1 cellular context compared by ENCODE assay signal in the genomic region with DNA sequence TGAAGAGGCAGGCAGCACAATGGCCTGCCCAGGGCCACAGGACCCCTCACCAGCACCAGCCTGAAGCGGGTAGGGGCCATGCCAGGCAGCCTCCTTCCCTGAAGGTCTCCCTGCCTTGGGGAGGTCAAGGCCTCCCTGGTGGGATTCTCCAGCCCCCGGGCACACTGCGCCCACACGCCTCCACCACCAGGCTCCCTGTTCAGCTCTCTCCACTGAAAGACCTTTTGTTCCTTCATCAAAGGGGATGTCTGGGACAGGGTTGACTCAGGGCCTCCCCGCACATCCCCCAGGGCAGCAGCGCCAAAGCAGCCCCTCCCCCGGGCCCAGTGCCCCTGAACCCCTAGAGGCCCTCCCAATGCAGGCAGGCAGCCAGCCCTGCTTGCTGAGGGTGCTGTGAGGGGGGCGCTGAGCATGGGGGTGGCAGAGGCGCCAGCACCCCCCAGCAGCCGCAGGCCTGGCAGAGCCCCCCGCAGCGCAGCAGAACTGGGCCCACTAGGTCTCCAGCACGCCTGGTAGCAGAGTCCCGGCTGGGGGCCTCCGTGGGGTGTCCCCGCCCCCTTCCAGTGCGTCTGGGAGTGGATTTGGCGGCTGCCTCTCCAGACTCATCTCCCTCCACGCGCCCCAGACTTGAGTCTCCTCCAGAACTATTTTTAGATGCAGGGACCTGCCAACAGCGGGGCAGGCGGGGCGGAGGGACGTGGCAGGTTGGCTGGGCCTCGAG.
TF ChIP-seq lines count a peak whose summit lies in the region.

No MANE protein-coding gene starts in this region.

TF ChIP-seq in A549, 52 proteins besides CTCF, POLR2A, EP300 and RAD21 (continued from another document):
- TF ChIP-seq, protein P1, sequence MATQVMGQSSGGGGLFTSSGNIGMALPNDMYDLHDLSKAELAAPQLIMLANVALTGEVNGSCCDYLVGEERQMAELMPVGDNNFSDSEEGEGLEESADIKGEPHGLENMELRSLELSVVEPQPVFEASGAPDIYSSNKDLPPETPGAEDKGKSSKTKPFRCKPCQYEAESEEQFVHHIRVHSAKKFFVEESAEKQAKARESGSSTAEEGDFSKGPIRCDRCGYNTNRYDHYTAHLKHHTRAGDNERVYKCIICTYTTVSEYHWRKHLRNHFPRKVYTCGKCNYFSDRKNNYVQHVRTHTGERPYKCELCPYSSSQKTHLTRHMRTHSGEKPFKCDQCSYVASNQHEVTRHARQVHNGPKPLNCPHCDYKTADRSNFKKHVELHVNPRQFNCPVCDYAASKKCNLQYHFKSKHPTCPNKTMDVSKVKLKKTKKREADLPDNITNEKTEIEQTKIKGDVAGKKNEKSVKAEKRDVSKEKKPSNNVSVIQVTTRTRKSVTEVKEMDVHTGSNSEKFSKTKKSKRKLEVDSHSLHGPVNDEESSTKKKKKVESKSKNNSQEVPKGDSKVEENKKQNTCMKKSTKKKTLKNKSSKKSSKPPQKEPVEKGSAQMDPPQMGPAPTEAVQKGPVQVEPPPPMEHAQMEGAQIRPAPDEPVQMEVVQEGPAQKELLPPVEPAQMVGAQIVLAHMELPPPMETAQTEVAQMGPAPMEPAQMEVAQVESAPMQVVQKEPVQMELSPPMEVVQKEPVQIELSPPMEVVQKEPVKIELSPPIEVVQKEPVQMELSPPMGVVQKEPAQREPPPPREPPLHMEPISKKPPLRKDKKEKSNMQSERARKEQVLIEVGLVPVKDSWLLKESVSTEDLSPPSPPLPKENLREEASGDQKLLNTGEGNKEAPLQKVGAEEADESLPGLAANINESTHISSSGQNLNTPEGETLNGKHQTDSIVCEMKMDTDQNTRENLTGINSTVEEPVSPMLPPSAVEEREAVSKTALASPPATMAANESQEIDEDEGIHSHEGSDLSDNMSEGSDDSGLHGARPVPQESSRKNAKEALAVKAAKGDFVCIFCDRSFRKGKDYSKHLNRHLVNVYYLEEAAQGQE (IDR thresholded peaks at IDR 0.05): no peak
- TF ChIP-seq, protein P2, sequence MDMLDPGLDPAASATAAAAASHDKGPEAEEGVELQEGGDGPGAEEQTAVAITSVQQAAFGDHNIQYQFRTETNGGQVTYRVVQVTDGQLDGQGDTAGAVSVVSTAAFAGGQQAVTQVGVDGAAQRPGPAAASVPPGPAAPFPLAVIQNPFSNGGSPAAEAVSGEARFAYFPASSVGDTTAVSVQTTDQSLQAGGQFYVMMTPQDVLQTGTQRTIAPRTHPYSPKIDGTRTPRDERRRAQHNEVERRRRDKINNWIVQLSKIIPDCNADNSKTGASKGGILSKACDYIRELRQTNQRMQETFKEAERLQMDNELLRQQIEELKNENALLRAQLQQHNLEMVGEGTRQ (IDR thresholded peaks at IDR 0.05): no peak
- TF ChIP-seq KDM5A (IDR thresholded peaks at IDR 0.05): no peak
- TF ChIP-seq CHD2 (IDR thresholded peaks at IDR 0.05; ENCODE audit: low read length, partially characterized antibody): no peak
- no peak for TF ChIP-seq HEYL (CRISPR knock-in tag; IDR thresholded peaks at IDR 0.05)
- no peak for TF ChIP-seq NPAS2 (CRISPR knock-in tag; IDR thresholded peaks at IDR 0.05; ENCODE audit: borderline replicate concordance)
- TF ChIP-seq NR3C1 (IDR thresholded peaks at IDR 0.05): no peak
- TF ChIP-seq EHF (CRISPR knock-in tag; IDR thresholded peaks at IDR 0.05): no peak
- TF ChIP-seq, protein P3, sequence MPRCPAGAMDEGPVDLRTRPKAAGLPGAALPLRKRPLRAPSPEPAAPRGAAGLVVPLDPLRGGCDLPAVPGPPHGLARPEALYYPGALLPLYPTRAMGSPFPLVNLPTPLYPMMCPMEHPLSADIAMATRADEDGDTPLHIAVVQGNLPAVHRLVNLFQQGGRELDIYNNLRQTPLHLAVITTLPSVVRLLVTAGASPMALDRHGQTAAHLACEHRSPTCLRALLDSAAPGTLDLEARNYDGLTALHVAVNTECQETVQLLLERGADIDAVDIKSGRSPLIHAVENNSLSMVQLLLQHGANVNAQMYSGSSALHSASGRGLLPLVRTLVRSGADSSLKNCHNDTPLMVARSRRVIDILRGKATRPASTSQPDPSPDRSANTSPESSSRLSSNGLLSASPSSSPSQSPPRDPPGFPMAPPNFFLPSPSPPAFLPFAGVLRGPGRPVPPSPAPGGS (IDR thresholded peaks at IDR 0.05): no peak
- TF ChIP-seq RARB (CRISPR knock-in tag; IDR thresholded peaks at IDR 0.05): no peak
- no peak for TF ChIP-seq HOXB13 (CRISPR knock-in tag; IDR thresholded peaks at IDR 0.05; ENCODE audit: low read depth)
- TF ChIP-seq, protein P4, sequence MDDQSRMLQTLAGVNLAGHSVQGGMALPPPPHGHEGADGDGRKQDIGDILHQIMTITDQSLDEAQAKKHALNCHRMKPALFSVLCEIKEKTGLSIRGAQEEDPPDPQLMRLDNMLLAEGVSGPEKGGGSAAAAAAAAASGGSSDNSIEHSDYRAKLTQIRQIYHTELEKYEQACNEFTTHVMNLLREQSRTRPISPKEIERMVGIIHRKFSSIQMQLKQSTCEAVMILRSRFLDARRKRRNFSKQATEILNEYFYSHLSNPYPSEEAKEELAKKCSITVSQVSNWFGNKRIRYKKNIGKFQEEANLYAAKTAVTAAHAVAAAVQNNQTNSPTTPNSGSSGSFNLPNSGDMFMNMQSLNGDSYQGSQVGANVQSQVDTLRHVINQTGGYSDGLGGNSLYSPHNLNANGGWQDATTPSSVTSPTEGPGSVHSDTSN (IDR thresholded peaks at IDR 0.05): no peak
- no peak for TF ChIP-seq ZC3H11A (IDR thresholded peaks at IDR 0.05)
- TF ChIP-seq HOXB5 (CRISPR knock-in tag; IDR thresholded peaks at IDR 0.05): no peak
- TF ChIP-seq MYC (IDR thresholded peaks at IDR 0.05; ENCODE audit: borderline replicate concordance, low read length): no peak
